In genomic region chr20:8019178-8019997, GRCh38 we compare ENCODE assay signal across 1 cellular context.
TF ChIP-seq lines count a peak whose summit lies in the region.

Gene TMX4 (minus strand): TSS chr20:8019761. CDS start chr20:8019613, 148 bp downstream.

TF ChIP-seq in K562, 482 proteins besides CTCF, POLR2A, EP300 and RAD21 (continued from another document and continues in another):
- TF ChIP-seq ESRRA (IDR thresholded peaks at IDR 0.05; ENCODE audit: borderline replicate concordance, low read depth), result peak; percentile 37; the same call in 1 of the 2 replicates
- peak; percentile 85; the same call in 1 of the 2 replicates for TF ChIP-seq ILF3 (IDR thresholded peaks at IDR 0.05; ENCODE audit: borderline replicate concordance)
- TF ChIP-seq ZNF431 (CRISPR knock-in tag; IDR thresholded peaks at IDR 0.05), result 0 out of 2 replicates have a peak, but pooled peaks have one; percentile 59
- 0 out of 4 replicates have a peak, but pooled peaks of 1 of the 2 experiments have one; percentile 23 for TF ChIP-seq RCOR1 (IDR thresholded peaks at IDR 0.05; ENCODE audit: borderline replicate concordance in 1 of 2, low read depth in 2 of 2, low read length in 2 of 2)
- 0 out of 4 replicates have a peak, but pooled peaks of 1 of the 2 experiments have one; percentile 30 for TF ChIP-seq HDAC1 (IDR thresholded peaks at IDR 0.05)
- TF ChIP-seq ZNF134 (CRISPR knock-in tag; conservative IDR thresholded peaks at IDR 0.05), result no peak
- TF ChIP-seq ATF2 (CRISPR knock-in tag; IDR thresholded peaks at IDR 0.05), result 0 out of 2 replicates have a peak, but pooled peaks have one; percentile 53
- TF ChIP-seq GMEB1 (CRISPR knock-in tag; IDR thresholded peaks at IDR 0.05), result peak; percentile 83
- TF ChIP-seq ZNF57 (CRISPR knock-in tag; IDR thresholded peaks at IDR 0.05), result no peak
- peak; percentile 92 for TF ChIP-seq RBM22 (IDR thresholded peaks at IDR 0.05; ENCODE audit: low read depth, low read length, poor library complexity, severe bottlenecking)
- no peak for TF ChIP-seq MEF2D (tag; conservative IDR thresholded peaks at IDR 0.05; ENCODE audit: low read depth)
- TF ChIP-seq POLR2G (IDR thresholded peaks at IDR 0.05; ENCODE audit: low read depth, low read length), result peak; percentile 98
- no peak for TF ChIP-seq ELF2 (CRISPR knock-in tag; IDR thresholded peaks at IDR 0.05)
- peak; percentile 76 for TF ChIP-seq CCNT2 (IDR thresholded peaks at IDR 0.05; ENCODE audit: borderline replicate concordance, extremely low read depth, insufficient read length, low read depth, low read length)
- TF ChIP-seq ZNF717 (CRISPR knock-in tag; IDR thresholded peaks at IDR 0.05), result no peak
- 0 out of 2 replicates have a peak, but pooled peaks have one; percentile 22 for TF ChIP-seq ZNF24 (IDR thresholded peaks at IDR 0.05)
- peak; percentile 21; the same call in 1 of the 2 replicates for TF ChIP-seq VEZF1 (CRISPR knock-in tag; IDR thresholded peaks at IDR 0.05)
- TF ChIP-seq DACH1 (IDR thresholded peaks at IDR 0.05; ENCODE audit: partially characterized antibody), result no peak
- no peak for TF ChIP-seq E4F1 (CRISPR knock-in tag; IDR thresholded peaks at IDR 0.05; ENCODE audit: borderline replicate concordance)
- TF ChIP-seq GTF2E2 (tag; IDR thresholded peaks at IDR 0.05), result 0 out of 2 replicates have a peak, but pooled peaks have one; percentile 51
- peak; percentile 96 for TF ChIP-seq RFX1 (IDR thresholded peaks at IDR 0.05)
- peak; percentile 91 for TF ChIP-seq TBP (optimal IDR thresholded peaks at IDR 0.05; ENCODE audit: low read depth, low read length)
- peak; percentile 20 for TF ChIP-seq U2AF1 (optimal IDR thresholded peaks at IDR 0.05; ENCODE audit: low read depth, low read length)
- 0 out of 2 replicates have a peak, but pooled peaks have one; percentile 48 for TF ChIP-seq HNRNPL (IDR thresholded peaks at IDR 0.05; ENCODE audit: low read depth, low read length)
- peak in 1 of 2 experiments; percentile 70; a peak in 1 of 4 replicates for TF ChIP-seq SIN3A (IDR thresholded peaks at IDR 0.05; ENCODE audit: borderline replicate concordance in 2 of 2, control insufficient read depth in 1 of 2, low read depth in 2 of 2, low read length in 2 of 2)
- peak; percentile 94 for TF ChIP-seq CTCFL (IDR thresholded peaks at IDR 0.05; ENCODE audit: borderline replicate concordance, insufficient read depth, low read depth, low read length, poor library complexity, severe bottlenecking)
- peak; percentile 97 for TF ChIP-seq CXXC5 (CRISPR knock-in tag; IDR thresholded peaks at IDR 0.05)
- TF ChIP-seq MXI1 (IDR thresholded peaks at IDR 0.05; ENCODE audit: low read depth, low read length), result peak; percentile 97
- no peak for TF ChIP-seq FOXM1 (IDR thresholded peaks at IDR 0.05; ENCODE audit: low read depth)
- TF ChIP-seq FOXM1 (CRISPR knock-in tag; IDR thresholded peaks at IDR 0.05; ENCODE audit: low read depth), result peak; percentile 64; the same call in 1 of the 2 replicates
- TF ChIP-seq L3MBTL2 (IDR thresholded peaks at IDR 0.05), result peak; percentile 69; the same call in 1 of the 2 replicates
- no peak for TF ChIP-seq MCM5 (IDR thresholded peaks at IDR 0.05; ENCODE audit: low read depth)
- TF ChIP-seq SREBF2 (CRISPR knock-in tag; IDR thresholded peaks at IDR 0.05), result no peak
- no peak for TF ChIP-seq SRSF1 (IDR thresholded peaks at IDR 0.05; ENCODE audit: low read depth, low read length)
- TF ChIP-seq ZNF644 (tag; IDR thresholded peaks at IDR 0.05; ENCODE audit: low read depth), result no peak
- TF ChIP-seq ZNF511 (CRISPR knock-in tag; IDR thresholded peaks at IDR 0.05), result peak; percentile 49; the same call in 1 of the 2 replicates
- peak; percentile 33; the same call in 1 of the 2 replicates for TF ChIP-seq NFIC (IDR thresholded peaks at IDR 0.05)
- peak; percentile 92 for TF ChIP-seq PHF8 (IDR thresholded peaks at IDR 0.05; ENCODE audit: borderline replicate concordance, low read length)
- TF ChIP-seq ZNF449 (CRISPR knock-in tag; IDR thresholded peaks at IDR 0.05), result no peak
- TF ChIP-seq FOXK2 (conservative IDR thresholded peaks at IDR 0.05 in 1 of 2, IDR thresholded peaks at IDR 0.05 in 1 of 2; ENCODE audit: low read depth in 2 of 2), result peak in 1 of 2 experiments; percentile 27; a peak in 1 of 4 replicates
- TF ChIP-seq GTF2F1 (IDR thresholded peaks at IDR 0.05; ENCODE audit: low read depth, low read length), result no peak
- no peak for TF ChIP-seq HIVEP1 (CRISPR knock-in tag; IDR thresholded peaks at IDR 0.05)
- no peak for TF ChIP-seq CEBPZ (IDR thresholded peaks at IDR 0.05; ENCODE audit: borderline replicate concordance, low read depth, low read length)
- TF ChIP-seq NR2C2 (CRISPR knock-in tag; IDR thresholded peaks at IDR 0.05), result peak; percentile 59; the same call in 1 of the 2 replicates
- peak; percentile 35; the same call in 1 of the 2 replicates for TF ChIP-seq NR2C2 (tag; IDR thresholded peaks at IDR 0.05)
- no peak for TF ChIP-seq SIRT6 (IDR thresholded peaks at IDR 0.05; ENCODE audit: low read depth, low read length)
- TF ChIP-seq RBM25 (IDR thresholded peaks at IDR 0.05; ENCODE audit: low read depth, low read length, severe bottlenecking), result peak; percentile 7
- peak; percentile 69 for TF ChIP-seq SUPT5H (IDR thresholded peaks at IDR 0.05)
- no peak for TF ChIP-seq ZKSCAN8 (CRISPR knock-in tag; IDR thresholded peaks at IDR 0.05)
- no peak for TF ChIP-seq ZNF507 (tag; conservative IDR thresholded peaks at IDR 0.05)
